Comparison of ENCODE assay signal across 8 cellular contexts in the genomic region with DNA sequence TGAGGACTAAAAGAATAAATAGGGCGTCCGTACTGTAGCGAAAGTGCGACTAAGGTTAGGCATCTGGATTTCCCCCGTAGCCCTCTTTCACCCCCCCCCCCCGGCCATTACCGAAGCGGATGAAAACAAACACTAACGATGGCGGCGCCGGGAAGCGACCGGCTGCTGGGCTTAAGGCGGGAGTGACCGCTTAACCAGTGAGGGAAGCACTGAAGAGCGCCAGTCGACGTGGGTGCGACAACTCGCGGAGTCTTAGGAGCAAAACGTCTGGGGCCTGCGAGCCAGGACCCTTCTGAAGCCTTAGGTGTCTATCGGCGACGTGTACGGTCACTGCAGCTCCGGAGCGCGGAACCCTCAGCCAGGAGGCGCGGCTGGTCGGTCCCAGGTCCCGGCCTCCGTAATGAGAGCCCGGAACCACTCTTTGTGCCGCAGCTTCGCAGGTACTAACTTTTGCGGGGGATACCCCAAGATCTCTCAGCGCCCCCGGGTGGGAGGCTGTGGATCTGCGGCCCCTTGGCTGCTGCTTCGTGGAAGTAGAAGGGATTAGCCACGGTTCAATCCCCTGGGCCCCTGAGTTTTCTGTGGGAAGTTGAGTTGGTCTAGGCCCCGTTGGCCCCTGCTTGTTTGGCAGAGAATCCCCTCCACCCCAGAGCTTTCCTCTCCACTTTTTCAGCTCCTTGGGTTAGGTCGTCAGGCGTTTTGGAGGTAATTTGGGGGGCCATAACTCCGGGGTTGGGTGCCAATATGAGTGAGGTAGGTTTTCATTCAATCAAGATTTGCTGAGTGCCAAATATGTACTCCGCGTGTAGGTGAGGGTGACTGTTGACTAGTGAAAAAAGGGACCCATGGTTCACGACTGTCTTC. TPM values are rescaled to one million over a fixed set of nuclear protein-coding genes. Genes with fewer than 3 reads are reported as not detected.
DNase-seq lines count a peak whose midpoint lies in the region; ATAC-seq and TF ChIP-seq lines count a peak whose summit lies in the region.

A gene (plus strand): TSS at position 103 of the 864 bp plus-strand sequence. CDS start 26,739 bp downstream, outside the sequence.

- no peaks in the 10 kb centered on the region for H3K9me3 Mint-ChIP-seq in central memory CD8-positive, alpha-beta T cell

- H3K36me3 ChIP-seq in ACC112 (ENCODE audit: insufficient read depth, low read length) (no peaks in the 10 kb centered on the region; the same call in 1 of the 2 replicates), kidney epithelial cell (ENCODE audit: control insufficient read depth, insufficient read depth, low read length) (no peaks in the 10 kb centered on the region)

- peak within 1 kb of the TSS; percentile 99 for H3K27ac Mint-ChIP-seq in central memory CD8-positive, alpha-beta T cell (ENCODE audit: low read depth)

- peaks cover 17% of the 10 kb centered on the region for H3K4me1 ChIP-seq in ACC112 (ENCODE audit: control insufficient read depth, insufficient read depth, low read length, unreplicated experiment)

- no peaks in the 10 kb centered on the region for H3K27me3 ChIP-seq in ACC112 (ENCODE audit: insufficient read depth, low read length)
- H3K27me3 ChIP-seq in kidney epithelial cell (ENCODE audit: control insufficient read depth, insufficient read depth, low read length): no peaks in the 10 kb centered on the region

- H3K4me3 ChIP-seq in ACC112 (ENCODE audit: low read depth, low read length): peak within 1 kb of the TSS; percentile 91
- H3K4me3 ChIP-seq in kidney epithelial cell (ENCODE audit: low read depth, low read length): peak within 1 kb of the TSS; percentile 72

- peak; percentile 25 for ATAC-seq in GM18519 (IDR thresholded peaks at IDR 0.05; ENCODE audit: low FRiP score, unreplicated experiment)
- ATAC-seq in HG03060 (IDR thresholded peaks at IDR 0.05; ENCODE audit: low read depth, unreplicated experiment): peak; percentile 28
- peak; percentile 55 to 66 for ATAC-seq in activated CD4-positive, CD25-positive, alpha-beta regulatory T cell treated with anti-CD3 and anti-CD28 coated beads, Interleukin-2, amount 50 U/mL, for 24 hours
- peak; percentile 73 for ATAC-seq in central memory CD8-positive, alpha-beta T cell (replicated peaks; ENCODE audit: extremely low read depth, poor library complexity, severe bottlenecking)

- peaks cover 35% of the 10 kb centered on the region for H3K79me2 ChIP-seq in ACC112 (ENCODE audit: control insufficient read depth, insufficient read depth, low read length, unreplicated experiment)

- H3K27ac ChIP-seq in ACC112 (ENCODE audit: low read depth, low read length): peak within 1 kb of the TSS; percentile 88

- peak within 1 kb of the TSS; percentile 82 for H2AFZ ChIP-seq in ACC112 (ENCODE audit: low read length, unreplicated experiment)

- peak within 1 kb of the TSS; percentile 93 for H3K4me3 Mint-ChIP-seq in central memory CD8-positive, alpha-beta T cell

- peaks cover 41% of the 10 kb centered on the region for H3K4me1 Mint-ChIP-seq in central memory CD8-positive, alpha-beta T cell

- peak; percentile 81 for DNase-seq in NCI-H2171 (lab: John Stamatoyannopoulos, UW)
- peak; percentile 81 to 82 for DNase-seq in central memory CD8-positive, alpha-beta T cell (ENCODE audit: low spot score in 2 of 2)
- DNase-seq in kidney epithelial cell (ENCODE audit: low read depth): no peak
- DNase-seq in stimulated activated CD4-positive, alpha-beta T cell treated with anti-CD3 and anti-CD28 coated beads, Interleukin-15, amount 100 ng/mL, for 24 hours: peak; percentile 86

- peaks cover 31% of the 10 kb centered on the region for H3K36me3 Mint-ChIP-seq in central memory CD8-positive, alpha-beta T cell (ENCODE audit: insufficient read depth)

- H3K27me3 Mint-ChIP-seq in central memory CD8-positive, alpha-beta T cell: no peaks in the 10 kb centered on the region

- peak; percentile 85 for TF ChIP-seq CTCF in kidney epithelial cell (IDR thresholded peaks at IDR 0.05; ENCODE audit: insufficient read depth, low read length, poor library complexity, severe bottlenecking)

RNA-seq across cellular contexts. Expression of the gene that starts here (rescaled TPM):
- total RNA-seq in kidney epithelial cell: 90.7 and 101 TPM in 2 replicates
